ENCODE assay signal across 31 cellular contexts in the genomic region with DNA sequence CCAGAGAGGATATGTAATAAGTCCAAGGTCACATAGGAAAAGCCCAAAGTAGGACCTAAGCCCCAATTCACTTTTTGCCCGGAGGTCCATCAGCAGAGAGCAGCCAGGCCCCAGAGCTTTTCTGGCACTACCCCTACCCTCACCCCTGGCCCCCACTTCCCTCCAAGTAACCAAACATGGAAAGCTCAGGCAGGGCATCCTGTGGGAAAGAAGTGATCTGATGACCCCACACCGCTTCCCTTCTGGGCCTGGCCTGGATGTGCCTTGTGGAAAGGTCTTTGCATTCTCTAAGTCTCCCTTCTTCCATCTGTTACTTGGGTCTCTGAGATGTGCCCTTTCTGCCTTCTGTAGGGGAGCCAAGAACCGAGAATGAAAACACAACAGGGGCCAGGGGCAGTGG.
"Had no signal": no experiment of that assay in that cellular context is flagged by ENCODE, and none has a peak within 500 bp of the region (broad histone marks: within the 10 kb centered on the region; RNA-seq: fewer than 3 reads in every experiment).

No MANE protein-coding gene starts in this region.

- DNase-seq: naive B cell; naive thymus-derived CD8-positive, alpha-beta T cell; nephron progenitor cell; occipital lobe; ovary; posterior cingulate gyrus; psoas muscle; right cardiac atrium; sigmoid colon; small intestine; stimulated activated CD4-positive, alpha-beta T cell treated with anti-CD3 and anti-CD28 coated beads, Interleukin-15, amount 100 ng/mL, for 24 hours; stimulated activated CD4-positive, alpha-beta T cell treated with anti-CD3 and anti-CD28 coated beads, Interleukin-4, amount 100 ng/mL, for 1 hour; stimulated activated CD4-positive, alpha-beta T cell treated with anti-CD3 and anti-CD28 coated beads, Interleukin-4, amount 100 ng/mL, for 4 hours; stimulated activated CD8-positive, alpha-beta memory T cell treated with anti-CD3 and anti-CD28 coated beads, Interleukin-4, amount 100 ng/mL, for 48 hours; stimulated activated naive CD4-positive, alpha-beta T cell; stimulated activated naive CD8-positive, alpha-beta T cell treated with anti-CD3 and anti-CD28 coated beads, Interleukin-15, amount 100 ng/mL, for 72 hours; stimulated activated naive CD8-positive, alpha-beta T cell treated with anti-CD3 and anti-CD28 coated beads, Interleukin-15, Interleukin-2, amounts not matched to agents 100 U/mL and 50 U/mL, for 24 hours; substantia nigra; testis; tibial artery; transverse colon; upper lobe of right lung had no signal

- ATAC-seq: naive thymus-derived CD8-positive, alpha-beta T cell; natural killer cell treated with Interleukin-12 subunit alpha and Interleukin-12 subunit beta and Interleukin-15 and Interleukin-18, amount 100 ng/mL, for 72 hours; psoas muscle; right cardiac atrium; right lobe of liver; stimulated activated memory B cell treated with anti-CD40 and anti-IgM and Interleukin-4, amounts not matched to agents 10 μg/mL and 1 μg/mL and 100 μg/mL, for 72 hours; stimulated activated naive CD8-positive, alpha-beta T cell treated with anti-CD3 and anti-CD28 coated beads, Interleukin-15, amount 100 ng/mL, for 72 hours; stimulated activated naive CD8-positive, alpha-beta T cell treated with anti-CD3 and anti-CD28 coated beads, Interleukin-15, Interleukin-2, amounts not matched to agents 100 U/mL and 50 U/mL, for 24 hours; upper lobe of right lung had no signal

- H3K9ac ChIP-seq: parathyroid adenoma had no signal

- H3K79me2 ChIP-seq: parathyroid adenoma had no signal

- H3K4me3 Mint-ChIP-seq: naive B cell; naive thymus-derived CD8-positive, alpha-beta T cell; natural killer cell treated with Interleukin-12 subunit alpha and Interleukin-12 subunit beta and Interleukin-15 and Interleukin-18, amount 100 ng/mL, for 72 hours; nephron progenitor cell; neural crest cell; stimulated activated memory B cell treated with anti-CD40 and anti-IgM and Interleukin-4, amounts not matched to agents 10 μg/mL and 1 μg/mL and 100 μg/mL, for 72 hours; stimulated activated naive CD8-positive, alpha-beta T cell treated with anti-CD3 and anti-CD28 coated beads, Interleukin-15, amount 100 ng/mL, for 72 hours; type B pancreatic cell had no signal

- H3K9me3 Mint-ChIP-seq: naive thymus-derived CD8-positive, alpha-beta T cell; natural killer cell treated with Interleukin-12 subunit alpha and Interleukin-12 subunit beta and Interleukin-15 and Interleukin-18, amount 100 ng/mL, for 72 hours; nephron progenitor cell; neural crest cell; stimulated activated memory B cell treated with anti-CD40 and anti-IgM and Interleukin-4, amounts not matched to agents 10 μg/mL and 1 μg/mL and 100 μg/mL, for 72 hours; stimulated activated naive CD8-positive, alpha-beta T cell treated with anti-CD3 and anti-CD28 coated beads, Interleukin-15, amount 100 ng/mL, for 72 hours; type B pancreatic cell had no signal

- H3K27me3 ChIP-seq: ovary, right lobe of liver, sigmoid colon, testis, transverse colon, vagina had no signal

- H3K36me3 ChIP-seq: ovary, right lobe of liver, sigmoid colon, suprapubic skin, tibial artery, transverse colon, upper lobe of right lung, vagina had no signal

- H3K27ac Mint-ChIP-seq: naive B cell; naive thymus-derived CD8-positive, alpha-beta T cell; natural killer cell treated with Interleukin-12 subunit alpha and Interleukin-12 subunit beta and Interleukin-15 and Interleukin-18, amount 100 ng/mL, for 72 hours; nephron progenitor cell; progenitor cell of endocrine pancreas; stimulated activated memory B cell treated with anti-CD40 and anti-IgM and Interleukin-4, amounts not matched to agents 10 μg/mL and 1 μg/mL and 100 μg/mL, for 72 hours; stimulated activated naive CD8-positive, alpha-beta T cell treated with anti-CD3 and anti-CD28 coated beads, Interleukin-15, amount 100 ng/mL, for 72 hours; type B pancreatic cell had no signal

- H3K4me3 ChIP-seq: ovary, psoas muscle, right lobe of liver, sigmoid colon, suprapubic skin, testis, tibial artery, transverse colon, upper lobe of right lung, vagina had no signal

- H2AFZ ChIP-seq: parathyroid adenoma had no signal

- H3K27ac ChIP-seq: ovary, parathyroid adenoma, psoas muscle, right lobe of liver, sigmoid colon, suprapubic skin, testis, tibial artery, transverse colon, upper lobe of right lung, vagina had no signal

- H3K4me1 Mint-ChIP-seq: naive B cell; nephron progenitor cell; neural crest cell; stimulated activated memory B cell treated with anti-CD40 and anti-IgM and Interleukin-4, amounts not matched to agents 10 μg/mL and 1 μg/mL and 100 μg/mL, for 72 hours; stimulated activated naive CD8-positive, alpha-beta T cell treated with anti-CD3 and anti-CD28 coated beads, Interleukin-15, amount 100 ng/mL, for 72 hours had no signal

- H3K9me3 ChIP-seq: ovary, psoas muscle, right lobe of liver, sigmoid colon, suprapubic skin, testis, tibial artery, transverse colon, upper lobe of right lung, vagina had no signal

- H3K4me1 ChIP-seq: parathyroid adenoma, psoas muscle, right lobe of liver, sigmoid colon, suprapubic skin, testis, tibial artery, transverse colon, upper lobe of right lung, vagina had no signal

- H3K36me3 Mint-ChIP-seq: naive B cell; naive thymus-derived CD8-positive, alpha-beta T cell; natural killer cell treated with Interleukin-12 subunit alpha and Interleukin-12 subunit beta and Interleukin-15 and Interleukin-18, amount 100 ng/mL, for 72 hours; stimulated activated memory B cell treated with anti-CD40 and anti-IgM and Interleukin-4, amounts not matched to agents 10 μg/mL and 1 μg/mL and 100 μg/mL, for 72 hours; type B pancreatic cell had no signal
